In genomic region chr13:52779028-52779612, GRCh38 we compare ENCODE assay signal across 1 cellular context.
TF ChIP-seq lines count a peak whose summit lies in the region.

No MANE protein-coding gene starts in this region.

TF ChIP-seq in WTC11, 78 proteins besides CTCF, POLR2A, EP300 and RAD21 (continued from another document):
- TF ChIP-seq, protein P1, sequence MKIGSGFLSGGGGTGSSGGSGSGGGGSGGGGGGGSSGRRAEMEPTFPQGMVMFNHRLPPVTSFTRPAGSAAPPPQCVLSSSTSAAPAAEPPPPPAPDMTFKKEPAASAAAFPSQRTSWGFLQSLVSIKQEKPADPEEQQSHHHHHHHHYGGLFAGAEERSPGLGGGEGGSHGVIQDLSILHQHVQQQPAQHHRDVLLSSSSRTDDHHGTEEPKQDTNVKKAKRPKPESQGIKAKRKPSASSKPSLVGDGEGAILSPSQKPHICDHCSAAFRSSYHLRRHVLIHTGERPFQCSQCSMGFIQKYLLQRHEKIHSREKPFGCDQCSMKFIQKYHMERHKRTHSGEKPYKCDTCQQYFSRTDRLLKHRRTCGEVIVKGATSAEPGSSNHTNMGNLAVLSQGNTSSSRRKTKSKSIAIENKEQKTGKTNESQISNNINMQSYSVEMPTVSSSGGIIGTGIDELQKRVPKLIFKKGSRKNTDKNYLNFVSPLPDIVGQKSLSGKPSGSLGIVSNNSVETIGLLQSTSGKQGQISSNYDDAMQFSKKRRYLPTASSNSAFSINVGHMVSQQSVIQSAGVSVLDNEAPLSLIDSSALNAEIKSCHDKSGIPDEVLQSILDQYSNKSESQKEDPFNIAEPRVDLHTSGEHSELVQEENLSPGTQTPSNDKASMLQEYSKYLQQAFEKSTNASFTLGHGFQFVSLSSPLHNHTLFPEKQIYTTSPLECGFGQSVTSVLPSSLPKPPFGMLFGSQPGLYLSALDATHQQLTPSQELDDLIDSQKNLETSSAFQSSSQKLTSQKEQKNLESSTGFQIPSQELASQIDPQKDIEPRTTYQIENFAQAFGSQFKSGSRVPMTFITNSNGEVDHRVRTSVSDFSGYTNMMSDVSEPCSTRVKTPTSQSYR (CRISPR knock-in tag; IDR thresholded peaks at IDR 0.05): no peak
